Comparison of ENCODE assay signal across 8 cellular contexts in genomic region chr17:15981208-15981607, GRCh38. TPM values are rescaled to one million over a fixed set of nuclear protein-coding genes. Genes with fewer than 3 reads are reported as not detected.
A peak's percentile ranks its signal among the peaks of the same experiment; 100 is the strongest.
DNase-seq lines count a peak whose midpoint lies in the region; ATAC-seq and TF ChIP-seq lines count a peak whose summit lies in the region.
"Had no signal": no experiment of that assay in that cellular context is flagged by ENCODE, and none has a peak within 500 bp of the region (broad histone marks: within the 10 kb centered on the region; RNA-seq: fewer than 3 reads in every experiment).

No MANE protein-coding gene starts in this region.

- H3K79me2 ChIP-seq in hepatocyte, result no peaks in the 10 kb centered on the region

- H3K36me3 ChIP-seq in mucosa of descending colon (ENCODE audit: low read depth) (no peaks in the 10 kb centered on the region), hepatocyte (replicated peaks; ENCODE audit: insufficient read depth, low read depth) (no peaks in the 10 kb centered on the region)

- no peaks in the 10 kb centered on the region for H4K20me1 ChIP-seq in hepatocyte (ENCODE audit: insufficient read depth, poor library complexity, severe bottlenecking)

- no peak overlapping the region for H3K4me2 ChIP-seq in hepatocyte

- H3K27ac ChIP-seq in hepatocyte, result no peak overlapping the region

- H3K4me3 ChIP-seq in mucosa of descending colon, result no peak overlapping the region
- no peak overlapping the region for H3K4me3 ChIP-seq in hepatocyte

- ATAC-seq in GM18858 (IDR thresholded peaks at IDR 0.05; ENCODE audit: unreplicated experiment) (peak; percentile 93), HG02610 (IDR thresholded peaks at IDR 0.05; ENCODE audit: unreplicated experiment) (peak; percentile 75), mucosa of descending colon (peak; percentile 94)

- H2AFZ ChIP-seq in hepatocyte, result no peak overlapping the region

- H3K4me1 ChIP-seq in mucosa of descending colon (ENCODE audit: low read depth) (peaks cover 25% of the 10 kb centered on the region), hepatocyte (ENCODE audit: insufficient read depth) (no peaks in the 10 kb centered on the region)

- no peaks in the 10 kb centered on the region for H3K9me2 ChIP-seq in hepatocyte (replicated peaks; ENCODE audit: insufficient read depth)

- H3K27me3 ChIP-seq in hepatocyte, result no peaks in the 10 kb centered on the region

- TF ChIP-seq CTCF in mucosa of descending colon (IDR thresholded peaks at IDR 0.05), result no peak
- TF ChIP-seq CTCF in hepatocyte (IDR thresholded peaks at IDR 0.05; ENCODE audit: poor library complexity), result no peak

- intact Hi-C loops in mucosa of descending colon (cut with DNase I, micrococcal nuclease), result no loop called here

- H3K9me3 ChIP-seq in mucosa of descending colon (no peaks in the 10 kb centered on the region), hepatocyte (ENCODE audit: low read depth) (no peaks in the 10 kb centered on the region)

- DNase-seq in NOMO-1 treated with dmso at 0.1 percent for 144 hours (lab: John Stamatoyannopoulos, UW; ENCODE audit: unreplicated experiment) (peak; percentile 48), mucosa of descending colon (peak in 1 of 3 donors; percentile 43), hepatocyte (ENCODE audit: low spot score) (no peak), NCI-H510A (lab: John Stamatoyannopoulos, UW) (no peak), T-helper 1 cell (no peak)
- DNase-seq: SHP77 treated with DMSO at 0.1 percent for 48 hours had no signal

- 48% methylated on average over 2 of the region's 2 CpGs for WGBS in hepatocyte (ENCODE audit: low lambda C conversion rate, missing lambda C conversion rate)

RNA-seq across cellular contexts. Expression of gene ZSWIM7, which starts 18.3 kb away (rescaled TPM):
- total RNA-seq in mucosa of descending colon (10 to 100 TPM; 17.3 to 32.1 (median 26.0) TPM), hepatocyte (22.2 and 27.0 TPM in 2 replicates)
- polyA plus RNA-seq in hepatocyte, result 41.8 and 46.8 TPM in 2 replicates

RNA-seq across cellular contexts. Expression of gene TTC19, which starts 18.4 kb away (rescaled TPM):
- total RNA-seq in mucosa of descending colon (10 to 100 TPM; 32.5 to 52.2 (median 41.9) TPM), hepatocyte (31.8 and 42.5 TPM in 2 replicates)
- polyA plus RNA-seq in hepatocyte, result 39.0 and 46.5 TPM in 2 replicates

RNA-seq across cellular contexts. Expression of gene ADORA2B, which starts 36.3 kb away (rescaled TPM):
- total RNA-seq in mucosa of descending colon (10 to 100 TPM; 11.9 to 32.9 (median 24.4) TPM), hepatocyte (9.2 and 11.4 TPM in 2 replicates)
- polyA plus RNA-seq in hepatocyte, result 11.7 and 15.4 TPM in 2 replicates
